In the genomic region with DNA sequence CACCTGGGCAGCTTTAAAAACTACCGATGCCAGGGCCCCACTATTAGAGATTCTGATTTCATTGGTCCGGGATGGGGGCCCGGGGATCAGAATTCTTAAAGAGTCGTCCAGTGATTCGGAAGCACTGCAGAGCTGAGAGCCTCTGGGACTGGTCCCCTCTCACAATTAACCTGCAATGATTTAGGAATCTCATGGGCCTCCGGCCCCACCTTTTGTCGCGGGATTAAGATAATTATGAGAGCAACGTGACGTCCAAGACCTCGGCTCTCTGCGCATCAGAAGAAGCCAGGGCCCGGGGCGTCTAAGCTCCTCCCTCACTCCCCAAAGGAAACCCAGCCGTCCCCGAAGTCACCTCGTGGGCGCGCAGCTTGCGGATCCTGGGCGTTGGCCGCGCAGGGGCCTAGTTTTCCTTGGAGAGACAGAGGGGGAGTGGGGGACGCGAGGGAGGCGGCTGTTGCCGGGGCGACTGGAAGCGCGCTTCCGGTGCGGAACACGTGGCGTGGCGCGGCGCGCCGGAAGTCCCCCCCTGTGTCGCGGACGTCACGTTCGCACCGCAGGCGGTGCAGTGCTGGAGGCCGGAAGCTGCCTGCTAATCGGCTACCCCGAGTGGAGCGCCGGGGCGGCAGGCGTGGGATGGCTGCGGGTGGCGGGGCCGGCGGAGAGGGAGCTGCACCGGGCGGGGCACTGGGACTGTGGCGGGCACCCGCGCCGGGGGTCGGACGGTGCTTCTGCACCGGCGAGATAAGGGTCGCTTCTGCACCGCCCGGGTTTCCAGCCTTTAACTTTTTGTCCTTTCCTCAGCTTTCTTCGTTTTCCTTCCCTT, we compare ENCODE assay signal across 8 cellular contexts. TPM values are rescaled to one million over a fixed set of nuclear protein-coding genes. Genes with fewer than 3 reads are reported as not detected.
A peak's percentile ranks its signal among the peaks of the same experiment; 100 is the strongest.
DNase-seq lines count a peak whose midpoint lies in the region; ATAC-seq and TF ChIP-seq lines count a peak whose summit lies in the region.

A gene with protein sequence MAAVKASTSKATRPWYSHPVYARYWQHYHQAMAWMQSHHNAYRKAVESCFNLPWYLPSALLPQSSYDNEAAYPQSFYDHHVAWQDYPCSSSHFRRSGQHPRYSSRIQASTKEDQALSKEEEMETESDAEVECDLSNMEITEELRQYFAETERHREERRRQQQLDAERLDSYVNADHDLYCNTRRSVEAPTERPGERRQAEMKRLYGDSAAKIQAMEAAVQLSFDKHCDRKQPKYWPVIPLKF (minus strand): TSS at position 468 of the 823 bp plus-strand sequence. CDS start 8,414 bp downstream, outside the sequence.

- H3K79me2 ChIP-seq in smooth muscle cell (ENCODE audit: low read depth): no peaks in the 10 kb centered on the region

- intact Hi-C loops in breast epithelium (cut with DNase I; ENCODE audit: low total_unique reads): loop anchor here (10.0 kb wide), 1 partner anchor 275 kb away; no protein-coding TSS in a partner anchor

- H3K4me1 ChIP-seq in breast epithelium (no peaks in the 10 kb centered on the region), smooth muscle cell (ENCODE audit: low read depth) (peaks cover 4% of the 10 kb centered on the region)

- TF ChIP-seq CTCF in WERI-Rb-1 (IDR thresholded peaks at IDR 0.05; ENCODE audit: low read depth, low read length) (no peak), breast epithelium (IDR thresholded peaks at IDR 0.05) (no peak), smooth muscle cell (IDR thresholded peaks at IDR 0.05; ENCODE audit: borderline replicate concordance, insufficient read depth, poor library complexity, severe bottlenecking) (no peak)

- no peaks in the 10 kb centered on the region for H4K20me1 ChIP-seq in smooth muscle cell (ENCODE audit: low read depth)

- TF ChIP-seq POLR2A in GM18526 (IDR thresholded peaks at IDR 0.05; ENCODE audit: extremely low read depth, insufficient read length): peak; percentile 89
- no peak for TF ChIP-seq POLR2A in breast epithelium (IDR thresholded peaks at IDR 0.05)

- H3K27me3 ChIP-seq in WERI-Rb-1 (ENCODE audit: insufficient read depth, low read depth, severe bottlenecking) (peaks cover under 1% of the 10 kb centered on the region), breast epithelium (peaks cover 0 to 9% of the 10 kb centered on the region in 2 donors), smooth muscle cell (ENCODE audit: low read depth) (no peaks in the 10 kb centered on the region)

- H3K27ac ChIP-seq in WERI-Rb-1 (peak within 1 kb of the TSS; percentile 84), breast epithelium (peak within 1 kb of the TSS; percentile 85 to 87), smooth muscle cell (ENCODE audit: low read depth) (peak within 1 kb of the TSS; percentile 91)

- peak within 1 kb of the TSS; percentile 71 for H2AFZ ChIP-seq in smooth muscle cell (ENCODE audit: low read depth)

- H3K9me3 ChIP-seq in WERI-Rb-1 (ENCODE audit: severe bottlenecking) (no peaks in the 10 kb centered on the region), breast epithelium (no peaks in the 10 kb centered on the region), smooth muscle cell (replicated peaks; ENCODE audit: low read depth) (no peaks in the 10 kb centered on the region)

- H3F3A ChIP-seq in smooth muscle cell (ENCODE audit: low read depth): no peaks in the 10 kb centered on the region

- WGBS in smooth muscle cell (ENCODE audit: low lambda C conversion rate): 36% methylated on average over 61 of the region's 71 CpGs

- H3K36me3 ChIP-seq in WERI-Rb-1 (no peaks in the 10 kb centered on the region), breast epithelium (no peaks in the 10 kb centered on the region), smooth muscle cell (ENCODE audit: low read depth) (no peaks in the 10 kb centered on the region)

- H3K9ac ChIP-seq in smooth muscle cell (ENCODE audit: low read depth): peak within 1 kb of the TSS; percentile 76

- H3K4me3 ChIP-seq in WERI-Rb-1 (ENCODE audit: low read depth, low read length) (peak within 1 kb of the TSS; percentile 89), breast epithelium (peak within 1 kb of the TSS; percentile 53 to 87 (median 77)), smooth muscle cell (peak within 1 kb of the TSS; percentile 51)

- peak; percentile 89 for DNase-seq in A172 (ENCODE audit: low spot score)
- DNase-seq in NCI-H2171 treated with DMSO at 0.1 percent for 48 hours (lab: John Stamatoyannopoulos, UW): peak; percentile 91
- DNase-seq in WERI-Rb-1: peak; percentile 96
- peak; percentile 72 to 83 for DNase-seq in breast epithelium (ENCODE audit: low spot score in 2 of 2)
- DNase-seq in iPS-NIHi11 (ENCODE audit: low spot score): peak; percentile 78
- DNase-seq in smooth muscle cell (lab: John Stamatoyannopoulos, UW; ENCODE audit: unreplicated experiment): peak; percentile 46

- peak within 1 kb of the TSS; percentile 77 for H3K4me2 ChIP-seq in smooth muscle cell

- ATAC-seq in HG03095 (IDR thresholded peaks at IDR 0.05; ENCODE audit: unreplicated experiment): peak; percentile 81

RNA-seq across cellular contexts. Expression of the gene that starts here (rescaled TPM):
- 9.2 and 19.4 TPM in 2 replicates for total RNA-seq in A172 (2014; rRNA removed; shearing (Covaris generic))
- total RNA-seq in breast epithelium (10 to 100 TPM; 23.8 to 38.6 (median 26.9) TPM), smooth muscle cell (14.8 and 21.5 TPM in 2 replicates)
- polyA plus RNA-seq in smooth muscle cell: 14.6 and 15.8 TPM in 2 replicates

Comparison
In these comparisons a context has a peak if more than half of its experiments do, and no peak if none do; other contexts are left out.
1. Peak in every context shown above with its lines: DNase-seq, ATAC-seq, H3K4me3 ChIP-seq and H3K27ac ChIP-seq.
2. DNase-seq: peak in every context shown above with its lines; median percentile 96 in WERI-Rb-1; 91 in NCI-H2171 treated with DMSO at 0.1 percent for 48 hours; 89 in A172; 78 in iPS-NIHi11; 78 in breast epithelium; 46 in smooth muscle cell.